27 cellular contexts compared by ENCODE assay signal in genomic region chr6:2827112-2827511, GRCh38.
"Had no signal": no experiment of that assay in that cellular context is flagged by ENCODE, and none has a peak within 500 bp of the region (broad histone marks: within the 10 kb centered on the region; RNA-seq: fewer than 3 reads in every experiment).

No MANE protein-coding gene starts in this region.

- H3K4me3 Mint-ChIP-seq: activated CD4-positive, alpha-beta memory T cell treated with anti-CD3 and anti-CD28 coated beads for 36 hours; activated CD4-positive, alpha-beta T cell treated with anti-CD3 and anti-CD28 coated beads, Interleukin-2, amount 10 ng/mL, durations not matched to agents 7 days and 5 days; activated naive CD4-positive, alpha-beta T cell treated with anti-CD3 and anti-CD28 coated beads, Interleukin-2, amount 10 ng/mL, durations not matched to agents 7 days and 5 days; activated naive CD8-positive, alpha-beta T cell treated with anti-CD3 and anti-CD28 coated beads for 36 hours; activated T-helper 17 cell treated with anti-CD3 and anti-CD28 coated beads, Interleukin-2, amount 50 U/mL, for 72 hours; T-helper 17 cell; WTC11 had no signal

- ATAC-seq: activated T-helper 17 cell treated with anti-CD3 and anti-CD28 coated beads, Interleukin-2, amount 50 U/mL, for 72 hours; T-helper 17 cell; WTC11 had no signal

- H3K27ac Mint-ChIP-seq: activated CD4-positive, alpha-beta memory T cell treated with anti-CD3 and anti-CD28 coated beads for 36 hours; activated CD4-positive, alpha-beta T cell treated with anti-CD3 and anti-CD28 coated beads, Interleukin-2, amount 10 ng/mL, durations not matched to agents 7 days and 5 days; activated naive CD4-positive, alpha-beta T cell treated with anti-CD3 and anti-CD28 coated beads, Interleukin-2, amount 10 ng/mL, durations not matched to agents 7 days and 5 days; activated naive CD8-positive, alpha-beta T cell treated with anti-CD3 and anti-CD28 coated beads for 36 hours; activated T-helper 17 cell treated with anti-CD3 and anti-CD28 coated beads, Interleukin-2, amount 50 U/mL, for 72 hours; T-helper 17 cell; WTC11 had no signal

- H3K27me3 Mint-ChIP-seq: activated CD4-positive, alpha-beta memory T cell treated with anti-CD3 and anti-CD28 coated beads for 36 hours; activated CD4-positive, alpha-beta T cell treated with anti-CD3 and anti-CD28 coated beads, Interleukin-2, amount 10 ng/mL, durations not matched to agents 7 days and 5 days; activated naive CD4-positive, alpha-beta T cell treated with anti-CD3 and anti-CD28 coated beads, Interleukin-2, amount 10 ng/mL, durations not matched to agents 7 days and 5 days; activated naive CD8-positive, alpha-beta T cell treated with anti-CD3 and anti-CD28 coated beads for 36 hours; activated T-helper 17 cell treated with anti-CD3 and anti-CD28 coated beads, Interleukin-2, amount 50 U/mL, for 72 hours; T-helper 17 cell had no signal

- H3K36me3 Mint-ChIP-seq: WTC11 had no signal

- H3K27ac ChIP-seq: Peyer's patch had no signal

- H3K9me3 Mint-ChIP-seq: activated CD4-positive, alpha-beta memory T cell treated with anti-CD3 and anti-CD28 coated beads for 36 hours; activated naive CD4-positive, alpha-beta T cell treated with anti-CD3 and anti-CD28 coated beads, Interleukin-2, amount 10 ng/mL, durations not matched to agents 7 days and 5 days; activated naive CD8-positive, alpha-beta T cell treated with anti-CD3 and anti-CD28 coated beads for 36 hours; activated T-helper 17 cell treated with anti-CD3 and anti-CD28 coated beads, Interleukin-2, amount 50 U/mL, for 72 hours; WTC11 had no signal

- H3K36me3 ChIP-seq: MG63, Peyer's patch had no signal

- H3K4me3 ChIP-seq: MG63, Peyer's patch had no signal

- H3K4me1 Mint-ChIP-seq: activated CD4-positive, alpha-beta T cell treated with anti-CD3 and anti-CD28 coated beads, Interleukin-2, amount 10 ng/mL, durations not matched to agents 7 days and 5 days; activated naive CD4-positive, alpha-beta T cell treated with anti-CD3 and anti-CD28 coated beads, Interleukin-2, amount 10 ng/mL, durations not matched to agents 7 days and 5 days; activated naive CD8-positive, alpha-beta T cell treated with anti-CD3 and anti-CD28 coated beads for 36 hours; activated T-helper 17 cell treated with anti-CD3 and anti-CD28 coated beads, Interleukin-2, amount 50 U/mL, for 72 hours; WTC11 had no signal

- H3K9me3 ChIP-seq: MG63, Peyer's patch had no signal

- DNase-seq: activated CD4-positive, alpha-beta memory T cell treated with anti-CD3 and anti-CD28 coated beads for 36 hours; activated CD4-positive, alpha-beta T cell treated with anti-CD3 and anti-CD28 coated beads, Interleukin-2, amount 10 ng/mL, durations not matched to agents 7 days and 5 days; activated CD4-positive, CD25-positive, alpha-beta regulatory T cell treated with anti-CD3 and anti-CD28 coated beads, Interleukin-2, amount 50 U/mL, for 72 hours; activated CD8-positive, alpha-beta memory T cell treated with anti-CD3 and anti-CD28 coated beads for 24 hours; activated gamma-delta T cell treated with Interleukin-2 at 50 U/mL for 16 hours; activated naive CD4-positive, alpha-beta T cell treated with anti-CD3 and anti-CD28 coated beads, Interleukin-2, amount 10 ng/mL, durations not matched to agents 7 days and 5 days; activated naive CD8-positive, alpha-beta T cell treated with anti-CD3 and anti-CD28 coated beads for 36 hours; activated T-cell treated with anti-CD3 and anti-CD28 coated beads for 4 hours; activated T-cell treated with anti-CD3 and anti-CD28 coated beads, Interleukin-2, amount 50 U/mL, for 48 hours; caudate nucleus; MG63; NCI-H1105; NCI-H1436; NCI-H1694 treated with DMSO at 0.1 percent for 48 hours; NCI-H2029 treated with DMSO at 0.1 percent for 48 hours; NCI-H345; NCI-H510A; NCI-H526 treated with DMSO at 0.1 percent for 48 hours; NCI-H82; NK-92 treated with Interleukin-12 subunit alpha and Interleukin-12 subunit beta, amount 100 ng/mL, for 24 hours; OCI-M1; Peyer's patch; SIG-M5; T-helper 17 cell; T-helper 9 cell had no signal

- H3K27me3 ChIP-seq: MG63, Peyer's patch had no signal
